Comparison of ENCODE assay signal across 34 cellular contexts in the genomic region with DNA sequence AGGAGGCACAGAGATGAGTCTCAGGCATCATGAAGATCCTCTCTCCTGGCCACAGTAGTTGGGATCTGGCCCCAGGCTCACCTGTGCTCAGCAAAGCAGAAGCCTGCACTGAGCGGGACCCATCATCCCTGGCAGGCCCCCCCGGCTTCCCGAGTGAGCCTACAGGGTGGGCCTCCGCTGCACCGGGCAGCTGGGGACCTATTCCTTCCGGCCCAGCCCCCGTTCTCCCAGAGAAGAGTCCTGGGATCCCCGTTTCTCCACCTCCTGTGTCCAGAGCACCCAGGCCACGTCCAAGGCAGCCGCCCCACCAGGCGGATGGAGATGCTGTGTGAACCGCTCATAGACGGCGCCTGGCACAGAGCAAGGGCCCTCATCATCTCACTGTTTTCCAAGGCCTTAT. TPM values are rescaled to one million over a fixed set of nuclear protein-coding genes. Genes with fewer than 3 reads are reported as not detected.
"Had no signal": no experiment of that assay in that cellular context is flagged by ENCODE, and none has a peak within 500 bp of the region (broad histone marks: within the 10 kb centered on the region; RNA-seq: fewer than 3 reads in every experiment).

No MANE protein-coding gene starts in this region.

- H3K36me3 Mint-ChIP-seq: activated CD4-positive, alpha-beta memory T cell treated with anti-CD3 and anti-CD28 coated beads for 36 hours; activated naive CD4-positive, alpha-beta T cell treated with anti-CD3 and anti-CD28 coated beads, Interleukin-2, amount 50 U/mL, for 72 hours; activated naive CD8-positive, alpha-beta T cell treated with anti-CD3 and anti-CD28 coated beads for 36 hours; brain had no signal

- H3K4me1 Mint-ChIP-seq: activated B cell treated with CpG ODN at 0.5 μM for 24 hours; activated CD4-positive, alpha-beta T cell treated with anti-CD3 and anti-CD28 coated beads, Interleukin-2, amount 10 ng/mL, durations not matched to agents 24 days and 14 days; activated naive CD8-positive, alpha-beta T cell treated with anti-CD3 and anti-CD28 coated beads for 36 hours; activated T-helper 17 cell treated with anti-CD3 and anti-CD28 coated beads, Interleukin-2, amount 50 U/mL, for 72 hours had no signal

- H3K27me3 ChIP-seq: adrenal gland had no signal

- ATAC-seq: activated CD8-positive, alpha-beta T cell treated with anti-CD3 and anti-CD28 coated beads for 36 hours; activated naive CD4-positive, alpha-beta T cell treated with anti-CD3 and anti-CD28 coated beads, Interleukin-2, amount 50 U/mL, for 72 hours; activated T-cell treated with anti-CD3 and anti-CD28 coated beads, Interleukin-2, amount 50 U/mL, for 4 hours; activated T-cell treated with anti-CD3 and anti-CD28 coated beads, Interleukin-2, amount 50 U/mL, for 72 hours; activated T-helper 17 cell treated with anti-CD3 and anti-CD28 coated beads, Interleukin-2, amount 50 U/mL, for 72 hours had no signal

- H3K4me1 ChIP-seq: adrenal gland had no signal

- DNase-seq: activated B cell treated with CpG ODN at 0.5 μM for 24 hours; activated CD4-positive, alpha-beta memory T cell treated with anti-CD3 and anti-CD28 coated beads for 36 hours; activated CD4-positive, alpha-beta T cell treated with anti-CD3 and anti-CD28 coated beads for 4 hours; activated CD4-positive, alpha-beta T cell treated with anti-CD3 and anti-CD28 coated beads, Interleukin-2, amount 10 ng/mL, durations not matched to agents 24 days and 14 days; activated CD4-positive, alpha-beta T cell treated with anti-CD3 and anti-CD28 coated beads, Interleukin-2, amount 50 U/mL, for 1 hour; activated CD4-positive, alpha-beta T cell treated with anti-CD3 and anti-CD28 coated beads, Interleukin-2, amount 50 U/mL, for 4 hours; activated CD4-positive, CD25-positive, alpha-beta regulatory T cell treated with anti-CD3 and anti-CD28 coated beads, Interleukin-2, amount 50 U/mL, for 72 hours; activated CD8-positive, alpha-beta memory T cell treated with anti-CD3 and anti-CD28 coated beads, Interleukin-2, amount 50 U/mL, for 4 hours; activated CD8-positive, alpha-beta T cell treated with anti-CD3 and anti-CD28 coated beads for 36 hours; activated effector memory CD4-positive, alpha-beta T cell treated with anti-CD3 and anti-CD28 coated beads, Interleukin-2, amount 50 U/mL, for 16 hours; activated gamma-delta T cell treated with Interleukin-2 at 50 U/mL for 16 hours; activated naive CD4-positive, alpha-beta T cell; activated naive CD4-positive, alpha-beta T cell treated with anti-CD3 and anti-CD28 coated beads for 36 hours; activated naive CD4-positive, alpha-beta T cell treated with anti-CD3 and anti-CD28 coated beads, Interleukin-2, amount 50 U/mL, for 16 hours; activated naive CD8-positive, alpha-beta T cell treated with anti-CD3 and anti-CD28 coated beads for 36 hours; activated T-cell treated with anti-CD3 and anti-CD28 coated beads for 4 hours; activated T-cell treated with anti-CD3 and anti-CD28 coated beads, Interleukin-2, amount 50 U/mL, for 1 hour; activated T-cell treated with anti-CD3 and anti-CD28 coated beads, Interleukin-2, amount 50 U/mL, for 4 hours; activated T-cell treated with anti-CD3 and anti-CD28 coated beads, Interleukin-2, amount 50 U/mL, for 72 hours; adrenal gland; amniotic stem cell; aorta; central memory CD4-positive, alpha-beta T cell; T-helper 1 cell; T-helper 2 cell; T-helper 9 cell had no signal

- H3K27ac ChIP-seq: adrenal gland, VCaP had no signal

- H3K4me3 ChIP-seq: adrenal gland had no signal

- H3K27me3 Mint-ChIP-seq: activated B cell treated with CpG ODN at 0.5 μM for 24 hours; activated CD4-positive, alpha-beta memory T cell treated with anti-CD3 and anti-CD28 coated beads for 36 hours; activated CD4-positive, alpha-beta T cell treated with anti-CD3 and anti-CD28 coated beads, Interleukin-2, amount 10 ng/mL, durations not matched to agents 24 days and 14 days; activated CD8-positive, alpha-beta T cell treated with anti-CD3 and anti-CD28 coated beads for 36 hours; activated naive CD8-positive, alpha-beta T cell treated with anti-CD3 and anti-CD28 coated beads for 36 hours; activated T-helper 17 cell treated with anti-CD3 and anti-CD28 coated beads, Interleukin-2, amount 50 U/mL, for 72 hours had no signal

- H3K9me3 Mint-ChIP-seq: activated B cell treated with CpG ODN at 0.5 μM for 24 hours; activated CD4-positive, alpha-beta memory T cell treated with anti-CD3 and anti-CD28 coated beads for 36 hours; activated CD4-positive, alpha-beta T cell treated with anti-CD3 and anti-CD28 coated beads, Interleukin-2, amount 10 ng/mL, durations not matched to agents 24 days and 14 days; activated CD8-positive, alpha-beta T cell treated with anti-CD3 and anti-CD28 coated beads for 36 hours; activated naive CD4-positive, alpha-beta T cell treated with anti-CD3 and anti-CD28 coated beads for 36 hours; activated naive CD4-positive, alpha-beta T cell treated with anti-CD3 and anti-CD28 coated beads, Interleukin-2, amount 50 U/mL, for 72 hours; activated naive CD8-positive, alpha-beta T cell treated with anti-CD3 and anti-CD28 coated beads for 36 hours; activated T-cell treated with anti-CD3 and anti-CD28 coated beads, Interleukin-2, amount 50 U/mL, for 4 hours; activated T-cell treated with anti-CD3 and anti-CD28 coated beads, Interleukin-2, amount 50 U/mL, for 72 hours; activated T-helper 1 cell treated with anti-CD3 and anti-CD28 coated beads, Interleukin-12 subunit alpha, Interleukin-12 subunit beta, Interleukin-2, Interleukin-4 antibody, amounts not matched to agents 30 ng/mL and 10 ng/mL and 1 ng/mL, durations not matched to agents 14 hours and 24 hours and 36 hours; activated T-helper 17 cell treated with anti-CD3 and anti-CD28 coated beads, Interleukin-2, amount 50 U/mL, for 72 hours; brain; T-helper 1 cell treated with Interleukin-12 subunit alpha and Interleukin-12 subunit beta and Interleukin-4 antibody, amounts not matched to agents 30 μg/mL and 1 μg/mL, for 36 hours; T-helper 2 cell treated with Interferon-gamma antibody and Interleukin-4, amounts not matched to agents 5 μg/mL and 100 μg/mL, for 36 hours had no signal

- H3K9me3 ChIP-seq: adrenal gland had no signal

- H3K4me3 Mint-ChIP-seq: activated B cell treated with CpG ODN at 0.5 μM for 24 hours; activated CD4-positive, alpha-beta memory T cell treated with anti-CD3 and anti-CD28 coated beads for 36 hours; activated CD4-positive, alpha-beta T cell treated with anti-CD3 and anti-CD28 coated beads, Interleukin-2, amount 10 ng/mL, durations not matched to agents 24 days and 14 days; activated CD8-positive, alpha-beta T cell treated with anti-CD3 and anti-CD28 coated beads for 36 hours; activated naive CD4-positive, alpha-beta T cell treated with anti-CD3 and anti-CD28 coated beads for 36 hours; activated naive CD8-positive, alpha-beta T cell treated with anti-CD3 and anti-CD28 coated beads for 36 hours; activated T-cell treated with anti-CD3 and anti-CD28 coated beads, Interleukin-2, amount 50 U/mL, for 4 hours; activated T-cell treated with anti-CD3 and anti-CD28 coated beads, Interleukin-2, amount 50 U/mL, for 72 hours; activated T-helper 1 cell treated with anti-CD3 and anti-CD28 coated beads, Interleukin-12 subunit alpha, Interleukin-12 subunit beta, Interleukin-2, Interleukin-4 antibody, amounts not matched to agents 30 ng/mL and 10 ng/mL and 1 ng/mL, durations not matched to agents 14 hours and 24 hours and 36 hours; activated T-helper 17 cell treated with anti-CD3 and anti-CD28 coated beads, Interleukin-2, amount 50 U/mL, for 72 hours; brain; T-helper 1 cell treated with Interleukin-12 subunit alpha and Interleukin-12 subunit beta and Interleukin-4 antibody, amounts not matched to agents 30 μg/mL and 1 μg/mL, for 36 hours; T-helper 2 cell treated with Interferon-gamma antibody and Interleukin-4, amounts not matched to agents 5 μg/mL and 100 μg/mL, for 36 hours had no signal

- H3K36me3 ChIP-seq: adrenal gland had no signal

- H3K27ac Mint-ChIP-seq: activated B cell treated with CpG ODN at 0.5 μM for 24 hours; activated CD4-positive, alpha-beta memory T cell treated with anti-CD3 and anti-CD28 coated beads for 36 hours; activated CD4-positive, alpha-beta T cell treated with anti-CD3 and anti-CD28 coated beads, Interleukin-2, amount 10 ng/mL, durations not matched to agents 24 days and 14 days; activated CD8-positive, alpha-beta T cell treated with anti-CD3 and anti-CD28 coated beads for 36 hours; activated naive CD4-positive, alpha-beta T cell treated with anti-CD3 and anti-CD28 coated beads for 36 hours; activated naive CD4-positive, alpha-beta T cell treated with anti-CD3 and anti-CD28 coated beads, Interleukin-2, amount 50 U/mL, for 72 hours; activated naive CD8-positive, alpha-beta T cell treated with anti-CD3 and anti-CD28 coated beads for 36 hours; activated T-cell treated with anti-CD3 and anti-CD28 coated beads, Interleukin-2, amount 50 U/mL, for 72 hours; activated T-helper 1 cell treated with anti-CD3 and anti-CD28 coated beads, Interleukin-12 subunit alpha, Interleukin-12 subunit beta, Interleukin-2, Interleukin-4 antibody, amounts not matched to agents 30 ng/mL and 10 ng/mL and 1 ng/mL, durations not matched to agents 14 hours and 24 hours and 36 hours; activated T-helper 17 cell treated with anti-CD3 and anti-CD28 coated beads, Interleukin-2, amount 50 U/mL, for 72 hours; T-helper 1 cell treated with Interleukin-12 subunit alpha and Interleukin-12 subunit beta and Interleukin-4 antibody, amounts not matched to agents 30 μg/mL and 1 μg/mL, for 36 hours; T-helper 2 cell treated with Interferon-gamma antibody and Interleukin-4, amounts not matched to agents 5 μg/mL and 100 μg/mL, for 36 hours had no signal

RNA-seq across cellular contexts. Expression of gene ANO1, which starts 52.5 kb away (rescaled TPM):
- total RNA-seq: activated B cell treated with CpG ODN at 0.5 μM for 24 hours; activated CD4-positive, alpha-beta memory T cell treated with anti-CD3 and anti-CD28 coated beads for 36 hours; activated CD4-positive, alpha-beta T cell treated with anti-CD3 and anti-CD28 coated beads, Interleukin-2, amount 10 ng/mL, durations not matched to agents 24 days and 14 days; activated CD8-positive, alpha-beta memory T cell treated with anti-CD3 and anti-CD28 coated beads for 36 hours; activated CD8-positive, alpha-beta T cell treated with anti-CD3 and anti-CD28 coated beads for 36 hours; activated naive CD4-positive, alpha-beta T cell treated with anti-CD3 and anti-CD28 coated beads for 36 hours; activated naive CD8-positive, alpha-beta T cell treated with anti-CD3 and anti-CD28 coated beads for 36 hours; activated T-cell treated with anti-CD3 and anti-CD28 coated beads, Interleukin-2, amount 50 U/mL, for 72 hours; activated T-helper 1 cell treated with anti-CD3 and anti-CD28 coated beads, Interleukin-12 subunit alpha, Interleukin-12 subunit beta, Interleukin-2, Interleukin-4 antibody, amounts not matched to agents 30 ng/mL and 10 ng/mL and 1 ng/mL, durations not matched to agents 14 hours and 24 hours and 36 hours had no signal
